ENCODE assay signal across 14 cellular contexts in the genomic region with DNA sequence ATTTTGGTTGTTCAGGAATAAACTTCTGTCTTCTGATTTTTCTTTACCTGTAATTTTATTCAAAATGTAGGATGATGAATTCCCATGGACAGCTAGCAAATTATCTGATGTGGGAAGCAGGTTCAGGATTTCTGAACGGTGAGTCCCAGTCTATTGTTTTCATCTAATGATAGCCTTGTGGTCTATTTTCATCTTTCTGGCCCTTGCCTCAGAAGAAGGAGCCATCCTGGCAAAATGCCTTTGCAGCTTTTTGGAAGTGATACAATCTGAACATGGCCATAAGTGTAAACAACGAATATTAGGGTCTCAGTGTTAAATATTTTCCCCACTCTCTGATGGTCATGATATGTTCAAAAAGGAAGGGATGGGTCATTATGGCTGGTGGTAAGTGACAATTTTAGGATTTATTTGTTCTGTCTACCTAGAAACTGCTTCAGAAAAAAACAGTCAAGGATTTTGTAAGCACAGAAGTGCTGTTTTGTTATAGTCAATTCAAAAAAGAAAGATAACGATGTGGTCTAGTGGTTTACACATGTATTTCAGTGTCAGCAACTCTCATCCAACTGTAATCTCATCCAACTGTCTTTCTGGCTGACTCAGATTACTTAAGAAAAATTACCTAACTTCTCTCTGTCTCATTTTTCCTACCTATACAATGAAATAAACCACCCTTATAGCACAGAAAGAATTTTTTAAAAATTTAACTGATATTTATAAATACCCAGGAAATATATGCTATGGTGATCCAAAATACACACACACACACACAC.
DNase-seq lines count a peak whose midpoint lies in the region; ATAC-seq and TF ChIP-seq lines count a peak whose summit lies in the region.
"Had no signal": no experiment of that assay in that cellular context is flagged by ENCODE, and none has a peak within 500 bp of the region (broad histone marks: within the 10 kb centered on the region; RNA-seq: fewer than 3 reads in every experiment).

No MANE protein-coding gene starts in this region.

- H3K4me1 ChIP-seq in mammary epithelial cell (ENCODE audit: insufficient read depth, low read length) (no peaks in the 10 kb centered on the region), breast epithelium (no peaks in the 10 kb centered on the region), KMS-11 (ENCODE audit: low read depth, poor library complexity, severe bottlenecking) (peaks cover 88% of the 10 kb centered on the region), vagina (no peaks in the 10 kb centered on the region)
- H3K4me1 ChIP-seq: SJCRH30 had no signal

- H3K27ac ChIP-seq in mammary epithelial cell (ENCODE audit: insufficient read depth, low read depth, low read length) (no peak overlapping the region), breast epithelium (no peak overlapping the region), KMS-11 (peak overlapping the region; percentile 91), vagina (no peak overlapping the region)
- H3K27ac ChIP-seq: SJCRH30 had no signal

- H3K9me3 ChIP-seq in mammary epithelial cell (replicated peaks; ENCODE audit: insufficient read depth, low read length) = no peaks in the 10 kb centered on the region
- no peaks in the 10 kb centered on the region for H3K9me3 ChIP-seq in breast epithelium
- H3K9me3 ChIP-seq in vagina = no peaks in the 10 kb centered on the region
- H3K9me3 ChIP-seq: mucosa of descending colon, SJCRH30 had no signal

- no peaks in the 10 kb centered on the region for H3K9me3 Mint-ChIP-seq in central memory CD8-positive, alpha-beta T cell

- no peaks in the 10 kb centered on the region for H3K27me3 Mint-ChIP-seq in central memory CD8-positive, alpha-beta T cell

- dilution Hi-C loops in mammary epithelial cell (cut with HindIII; ENCODE audit: low sequenced_read_pairs) = no loop called here

- TF ChIP-seq CTCF in mammary epithelial cell (conservative IDR thresholded peaks at IDR 0.05 in 1 of 2, IDR thresholded peaks at IDR 0.05 in 1 of 2; ENCODE audit: extremely low read depth in 1 of 2, insufficient read depth in 1 of 2, low read depth in 1 of 2, low read length in 2 of 2) (no peak), breast epithelium (IDR thresholded peaks at IDR 0.05) (no peak), KMS-11 (conservative IDR thresholded peaks at IDR 0.05; ENCODE audit: low read depth, low read length) (no peak), vagina (IDR thresholded peaks at IDR 0.05) (no peak)

- H3K4me2 ChIP-seq in mammary epithelial cell (ENCODE audit: insufficient read depth, low read depth, low read length) = no peak overlapping the region
- H3K4me2 ChIP-seq in KMS-11 = peak overlapping the region; percentile 75

- H3K79me2 ChIP-seq in mammary epithelial cell (ENCODE audit: insufficient read depth, low read length) (no peaks in the 10 kb centered on the region), KMS-11 (ENCODE audit: insufficient read depth, low read depth) (no peaks in the 10 kb centered on the region)

- H3K36me3 Mint-ChIP-seq in central memory CD8-positive, alpha-beta T cell (ENCODE audit: insufficient read depth) = no peaks in the 10 kb centered on the region

- WGBS in mammary epithelial cell (ENCODE audit: low coverage, missing lambda C conversion rate) = 6% methylated on average over 3 of the region's 3 CpGs

- intact Hi-C loops in mammary epithelial cell (cut with micrococcal nuclease) = no loop called here
- intact Hi-C loops in breast epithelium (cut with DNase I; ENCODE audit: low total_unique reads) = loop anchor here (10.0 kb wide), 1 partner anchor 1374 kb away; no protein-coding TSS in a partner anchor
- intact Hi-C loops in vagina (cut with DNase I) = no loop called here

- H2AFZ ChIP-seq in mammary epithelial cell (ENCODE audit: low read depth, low read length) (no peak overlapping the region), KMS-11 (ENCODE audit: low read depth) (no peak overlapping the region)

- H3K9ac ChIP-seq in mammary epithelial cell (ENCODE audit: insufficient read depth, low read length) = no peak overlapping the region
- H3K9ac ChIP-seq in KMS-11 = peak overlapping the region; percentile 40; the same call in 1 of the 2 replicates

- ATAC-seq in central memory CD8-positive, alpha-beta T cell (replicated peaks; ENCODE audit: extremely low read depth, poor library complexity, severe bottlenecking) = peak; percentile 45
- no peak for ATAC-seq in HG03159 (IDR thresholded peaks at IDR 0.05; ENCODE audit: unreplicated experiment)
- ATAC-seq: mucosa of descending colon had no signal

- H3K4me1 Mint-ChIP-seq in central memory CD8-positive, alpha-beta T cell = peaks cover 5% of the 10 kb centered on the region

- CTCF ChIA-PET in mammary epithelial cell (lab: Charles Lee; ENCODE audit: low non-redundant PET) = no interaction called here

- H3K4me3 Mint-ChIP-seq in central memory CD8-positive, alpha-beta T cell = no peak overlapping the region

- no TSS peak for BruUV-seq in mammary epithelial cell (replicated peaks; lab: Mats Ljungman, UMichigan)

- in situ Hi-C loops in mammary epithelial cell (cut with MboI; ENCODE audit: low sequenced_read_pairs in 2 of 2) = no loop called here

- no peak for TF ChIP-seq POLR2A in breast epithelium (IDR thresholded peaks at IDR 0.05)
- no peak for TF ChIP-seq POLR2A in vagina (IDR thresholded peaks at IDR 0.05)

- H3K27me3 ChIP-seq in mammary epithelial cell (ENCODE audit: insufficient read depth, low read length) (no peaks in the 10 kb centered on the region), breast epithelium (no peaks in the 10 kb centered on the region), KMS-11 (ENCODE audit: insufficient read depth, low read depth) (no peaks in the 10 kb centered on the region), vagina (no peaks in the 10 kb centered on the region)
- H3K27me3 ChIP-seq: SJCRH30 had no signal

- DNase-seq in mammary epithelial cell (peak; percentile 36), breast epithelium (ENCODE audit: low spot score in 2 of 2) (no peak), vagina (ENCODE audit: extremely low spot score in 2 of 2) (no peak), amniotic stem cell (lab: John Stamatoyannopoulos, UW) (no peak), NCI-H2107 treated with DMSO at 0.1 percent for 48 hours (lab: John Stamatoyannopoulos, UW; ENCODE audit: unreplicated experiment) (no peak)
- DNase-seq in central memory CD8-positive, alpha-beta T cell (ENCODE audit: low spot score in 2 of 2) = no peak
- DNase-seq: cortex of kidney; foreskin melanocyte; mucosa of descending colon; SJCRH30; stimulated activated CD4-positive, alpha-beta T cell treated with anti-CD3 and anti-CD28 coated beads, Interleukin-4, amount 100 ng/mL, for 24 hours; stimulated activated naive CD4-positive, alpha-beta T cell treated with Interleukin-2 at 50 U/mL for 16 hours had no signal

- no peaks in the 10 kb centered on the region for H3K36me3 ChIP-seq in mammary epithelial cell (ENCODE audit: insufficient read depth, low read length)
- H3K36me3 ChIP-seq in breast epithelium = no peaks in the 10 kb centered on the region
- H3K36me3 ChIP-seq in KMS-11 (ENCODE audit: insufficient read depth) = no peaks in the 10 kb centered on the region
- H3K36me3 ChIP-seq in vagina = no peaks in the 10 kb centered on the region
- H3K36me3 ChIP-seq: SJCRH30 had no signal

- no peak overlapping the region for H3K4me3 ChIP-seq in mammary epithelial cell (replicated peaks in 1 of 3; ENCODE audit: insufficient read depth in 1 of 3, low read depth in 2 of 3, low read length in 3 of 3)
- H3K4me3 ChIP-seq in breast epithelium = no peak overlapping the region
- H3K4me3 ChIP-seq in KMS-11 (IDR thresholded peaks at IDR 0.05; ENCODE audit: insufficient read depth, low read depth, low read length) = no peak overlapping the region
- H3K4me3 ChIP-seq in vagina = no peak overlapping the region
- H3K4me3 ChIP-seq: mucosa of descending colon, SJCRH30 had no signal

- H4K20me1 ChIP-seq in mammary epithelial cell (ENCODE audit: insufficient read depth, low read length) (no peaks in the 10 kb centered on the region), KMS-11 (ENCODE audit: insufficient read depth) (no peaks in the 10 kb centered on the region)

- H3K27ac Mint-ChIP-seq in central memory CD8-positive, alpha-beta T cell (ENCODE audit: low read depth) = no peak overlapping the region
